ENCODE assay signal across 8 cellular contexts in genomic region chr1:155989242-155989991, GRCh38.
DNase-seq lines count a peak whose midpoint lies in the region; ATAC-seq and TF ChIP-seq lines count a peak whose summit lies in the region.

No MANE protein-coding gene starts in this region.

- peaks cover 13% of the 10 kb centered on the region for H3K4me1 ChIP-seq in DOHH2 (ENCODE audit: control insufficient read depth, low read length)

- no peaks in the 10 kb centered on the region for H3K9me2 ChIP-seq in DOHH2 (replicated peaks; ENCODE audit: control insufficient read depth, low read length)

- no peak overlapping the region for H3K27ac ChIP-seq in DOHH2 (ENCODE audit: low read depth, low read length)

- no peaks in the 10 kb centered on the region for H3K27me3 ChIP-seq in DOHH2 (ENCODE audit: control insufficient read depth, low read length)

- DNase-seq in NCI-H446 treated with DMSO at 0.1 percent for 48 hours (lab: John Stamatoyannopoulos, UW) (peak; percentile 18), ecto neural progenitor cell (ENCODE audit: low spot score) (peak; percentile 84), medulla oblongata (ENCODE audit: extremely low spot score) (peak; percentile 89)
- DNase-seq in activated CD4-positive, alpha-beta T cell treated with anti-CD3 and anti-CD28 coated beads, Interleukin-2, amount 50 U/mL, for 4 hours, result peak; percentile 73
- peak; percentile 54 to 75 (median 55) for DNase-seq in stimulated activated CD4-positive, alpha-beta T cell treated with anti-CD3 and anti-CD28 coated beads, TNF-alpha, amount 100 ng/mL, for 24 hours (ENCODE audit: low read depth in 3 of 3)

- H3K36me3 ChIP-seq in DOHH2 (ENCODE audit: control insufficient read depth, low read length), result no peaks in the 10 kb centered on the region

- H3F3A ChIP-seq in DOHH2 (ENCODE audit: control insufficient read depth, insufficient read depth), result no peaks in the 10 kb centered on the region

- H3K4me2 ChIP-seq in DOHH2 (ENCODE audit: low read length), result peak overlapping the region; percentile 20; the same call in 1 of the 2 replicates

- H3K4me3 ChIP-seq in DOHH2 (ENCODE audit: low read length), result no peak overlapping the region

- ATAC-seq in HG02870 (IDR thresholded peaks at IDR 0.05; ENCODE audit: unreplicated experiment) (peak; percentile 53), HG02973 (IDR thresholded peaks at IDR 0.05; ENCODE audit: unreplicated experiment) (no peak)

- H3K9me3 ChIP-seq in DOHH2 (ENCODE audit: control insufficient read depth, insufficient read depth, low read length), result no peaks in the 10 kb centered on the region

- peak; percentile 99 for TF ChIP-seq CTCF in DOHH2 (IDR thresholded peaks at IDR 0.05; ENCODE audit: low read depth, low read length, poor library complexity, severe bottlenecking)

- no peaks in the 10 kb centered on the region for H4K20me1 ChIP-seq in DOHH2 (ENCODE audit: control insufficient read depth, insufficient read depth, low read depth, low read length)

- no peaks in the 10 kb centered on the region for H3K79me2 ChIP-seq in DOHH2 (ENCODE audit: control insufficient read depth, low read length)

Comparison
In these comparisons a context has a peak if more than half of its experiments do, and no peak if none do; other contexts are left out.
1. DNase-seq: peak in every context shown above with its lines; median percentile 89 in medulla oblongata; 84 in ecto neural progenitor cell; 73 in activated CD4-positive, alpha-beta T cell treated with anti-CD3 and anti-CD28 coated beads, Interleukin-2, amount 50 U/mL, for 4 hours; 55 in stimulated activated CD4-positive, alpha-beta T cell treated with anti-CD3 and anti-CD28 coated beads, TNF-alpha, amount 100 ng/mL, for 24 hours; 18 in NCI-H446 treated with DMSO at 0.1 percent for 48 hours.